In the genomic region with DNA sequence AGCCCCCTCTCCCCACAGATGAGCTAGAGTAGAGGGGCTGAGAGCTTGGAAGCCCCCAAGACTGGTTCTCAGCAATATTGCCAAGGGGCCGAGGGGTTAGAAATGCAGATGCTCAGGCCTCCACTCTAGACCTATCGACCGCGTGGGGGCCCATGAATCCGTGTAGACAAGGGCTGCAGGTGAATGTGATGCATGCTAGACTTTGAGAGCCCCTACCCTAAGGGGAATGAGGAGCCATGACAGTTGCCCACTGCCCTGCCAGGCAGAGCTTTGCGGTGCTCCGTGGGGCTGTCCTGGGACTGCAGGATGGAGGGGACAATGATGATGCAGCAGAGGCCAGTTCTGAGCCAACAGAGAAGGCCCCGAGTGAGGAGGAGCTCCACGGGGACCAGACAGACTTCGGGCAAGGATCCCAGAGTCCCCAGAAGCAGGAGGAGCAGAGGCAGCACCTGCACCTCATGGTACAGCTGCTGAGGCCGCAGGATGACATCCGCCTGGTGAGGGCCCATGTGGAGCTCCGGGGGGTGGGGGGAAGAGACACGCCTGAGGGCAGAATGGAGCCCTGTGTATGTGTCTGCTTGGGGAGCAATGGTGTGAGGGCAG, we compare ENCODE assay signal across 8 cellular contexts.
DNase-seq lines count a peak whose midpoint lies in the region; ATAC-seq and TF ChIP-seq lines count a peak whose summit lies in the region.

No MANE protein-coding gene starts in this region.

- H3K36me3 ChIP-seq in BLaER1 (peaks cover 70% of the 10 kb centered on the region), NT2/D1 (ENCODE audit: insufficient read depth, insufficient read length, low read length) (peaks cover 57% of the 10 kb centered on the region), neutrophil (peaks cover 65% of the 10 kb centered on the region)

- peaks cover 27% of the 10 kb centered on the region for H4K20me1 ChIP-seq in BLaER1

- H3K4me2 ChIP-seq in BLaER1, result peak overlapping the region; percentile 95

- H3K27ac ChIP-seq in BLaER1 (peak overlapping the region; percentile 95), neutrophil (peak overlapping the region; percentile 96)

- no peak for ATAC-seq in HG02610 (IDR thresholded peaks at IDR 0.05; ENCODE audit: unreplicated experiment)

- DNase-seq in NT2/D1 (ENCODE audit: low read depth, low spot score), result no peak
- no peak for DNase-seq in epithelial cell of esophagus (ENCODE audit: low read depth)
- no peak for DNase-seq in T1000 (lab: John Stamatoyannopoulos, UW)
- no peak for DNase-seq in OCI-M1 (lab: John Stamatoyannopoulos, UW)
- DNase-seq in NK-92 treated with Interleukin-12 subunit alpha and Interleukin-12 subunit beta, amount 100 ng/mL, for 24 hours (lab: John Stamatoyannopoulos, UW), result no peak

- H3K9ac ChIP-seq in BLaER1 (peak overlapping the region; percentile 91), NT2/D1 (ENCODE audit: insufficient read length, low read depth) (peak overlapping the region; percentile 96)

- no peaks in the 10 kb centered on the region for H3K9me3 ChIP-seq in BLaER1
- H3K9me3 ChIP-seq in NT2/D1 (ENCODE audit: insufficient read depth, low read length), result no peaks in the 10 kb centered on the region
- H3K9me3 ChIP-seq in neutrophil, result no peaks in the 10 kb centered on the region

- TF ChIP-seq CTCF in epithelial cell of esophagus (IDR thresholded peaks at IDR 0.05; ENCODE audit: insufficient read depth, low read depth, low read length, missing control alignments) (no peak), neutrophil (IDR thresholded peaks at IDR 0.05) (no peak)

- H3K27me3 ChIP-seq in BLaER1 (no peaks in the 10 kb centered on the region), NT2/D1 (ENCODE audit: insufficient read depth, insufficient read length) (no peaks in the 10 kb centered on the region), neutrophil (no peaks in the 10 kb centered on the region)

- peak overlapping the region; percentile 79 for H3K4me3 ChIP-seq in BLaER1
- H3K4me3 ChIP-seq in NT2/D1 (ENCODE audit: insufficient read length, low read depth), result peak overlapping the region; percentile 95
- peak overlapping the region; percentile 66 for H3K4me3 ChIP-seq in epithelial cell of esophagus (ENCODE audit: low read length)
- H3K4me3 ChIP-seq in neutrophil (ENCODE audit: low read depth in 1 of 2, low read length in 1 of 2), result peak overlapping the region; percentile 75 to 83

- H3K4me1 ChIP-seq in BLaER1 (peaks cover 68% of the 10 kb centered on the region), NT2/D1 (ENCODE audit: insufficient read depth, insufficient read length) (peaks cover 39% of the 10 kb centered on the region), neutrophil (ENCODE audit: control insufficient read depth in 1 of 2, insufficient read depth in 1 of 2, low read depth in 1 of 2, low read length in 1 of 2) (peaks cover 47 to 49% of the 10 kb centered on the region in 2 experiments)
